20 cellular contexts compared by ENCODE assay signal in genomic region chr11:95434489-95435057, GRCh38.
"Had no signal": no experiment of that assay in that cellular context is flagged by ENCODE, and none has a peak within 500 bp of the region (broad histone marks: within the 10 kb centered on the region; RNA-seq: fewer than 3 reads in every experiment).

No MANE protein-coding gene starts in this region.

- DNase-seq: activated B cell treated with CpG ODN at 0.5 μM for 24 hours; activated CD4-positive, alpha-beta T cell treated with anti-CD3 and anti-CD28 coated beads for 4 hours; activated naive CD4-positive, alpha-beta T cell treated with Interleukin-2 at 50 U/mL for 16 hours; activated T-cell treated with anti-CD3 and anti-CD28 coated beads, Interleukin-2, amount 50 U/mL, for 24 hours; aorta; heart left ventricle; left colon; nucleus accumbens; right cardiac atrium; stimulated activated CD4-positive, alpha-beta T cell treated with anti-CD3 and anti-CD28 coated beads, Interleukin-12 subunit alpha, Interleukin-12 subunit beta, amount 100 ng/mL, for 4 hours; stimulated activated CD4-positive, alpha-beta T cell treated with anti-CD3 and anti-CD28 coated beads, Interleukin-4, amount 100 ng/mL, for 4 hours; stimulated activated naive CD8-positive, alpha-beta T cell treated with anti-CD3 and anti-CD28 coated beads, Interleukin-15, Interleukin-2, amounts not matched to agents 100 U/mL and 50 U/mL, for 24 hours; SW 1271; T-helper 17 cell; upper lobe of left lung had no signal

- H3K9me3 ChIP-seq: heart left ventricle, upper lobe of left lung had no signal

- H3K36me3 ChIP-seq: heart left ventricle, upper lobe of left lung had no signal

- H3K4me3 ChIP-seq: heart left ventricle, upper lobe of left lung had no signal

- H3K79me2 ChIP-seq: parathyroid adenoma had no signal

- H2AFZ ChIP-seq: parathyroid adenoma had no signal

- H3K36me3 Mint-ChIP-seq: brain, memory B cell had no signal

- H3K4me3 Mint-ChIP-seq: activated B cell treated with CpG ODN at 0.5 μM for 24 hours; activated T-cell treated with anti-CD3 and anti-CD28 coated beads, Interleukin-2, amount 50 U/mL, for 24 hours; brain; memory B cell; T-helper 17 cell had no signal

- H3K27ac Mint-ChIP-seq: activated B cell treated with CpG ODN at 0.5 μM for 24 hours; activated T-cell treated with anti-CD3 and anti-CD28 coated beads, Interleukin-2, amount 50 U/mL, for 24 hours; activated T-helper 2 cell treated with anti-CD3 and anti-CD28 coated beads, Interferon-gamma antibody, Interleukin-2, Interleukin-4, amounts not matched to agents 10 μg/mL and 5 μg/mL and 100 μg/mL, durations not matched to agents 14 hours and 24 hours and 36 hours; memory B cell; T-helper 17 cell had no signal

- H3K4me1 Mint-ChIP-seq: activated B cell treated with CpG ODN at 0.5 μM for 24 hours, T-helper 17 cell had no signal

- ATAC-seq: heart left ventricle; left colon; right cardiac atrium; stimulated activated naive CD8-positive, alpha-beta T cell treated with anti-CD3 and anti-CD28 coated beads, Interleukin-15, Interleukin-2, amounts not matched to agents 100 U/mL and 50 U/mL, for 24 hours; T-helper 17 cell had no signal

- H3K9ac ChIP-seq: parathyroid adenoma had no signal

- H3K27me3 ChIP-seq: heart left ventricle, upper lobe of left lung had no signal

- H3K4me1 ChIP-seq: upper lobe of left lung had no signal

- H3K27ac ChIP-seq: epithelial cell of prostate, parathyroid adenoma, upper lobe of left lung had no signal

- H3K27me3 Mint-ChIP-seq: memory B cell had no signal

- H3K9me3 Mint-ChIP-seq: activated B cell treated with CpG ODN at 0.5 μM for 24 hours; activated T-cell treated with anti-CD3 and anti-CD28 coated beads, Interleukin-2, amount 50 U/mL, for 24 hours; activated T-helper 2 cell treated with anti-CD3 and anti-CD28 coated beads, Interferon-gamma antibody, Interleukin-2, Interleukin-4, amounts not matched to agents 10 μg/mL and 5 μg/mL and 100 μg/mL, durations not matched to agents 14 hours and 24 hours and 36 hours; memory B cell had no signal
